Comparison of ENCODE assay signal across 21 cellular contexts in the genomic region with DNA sequence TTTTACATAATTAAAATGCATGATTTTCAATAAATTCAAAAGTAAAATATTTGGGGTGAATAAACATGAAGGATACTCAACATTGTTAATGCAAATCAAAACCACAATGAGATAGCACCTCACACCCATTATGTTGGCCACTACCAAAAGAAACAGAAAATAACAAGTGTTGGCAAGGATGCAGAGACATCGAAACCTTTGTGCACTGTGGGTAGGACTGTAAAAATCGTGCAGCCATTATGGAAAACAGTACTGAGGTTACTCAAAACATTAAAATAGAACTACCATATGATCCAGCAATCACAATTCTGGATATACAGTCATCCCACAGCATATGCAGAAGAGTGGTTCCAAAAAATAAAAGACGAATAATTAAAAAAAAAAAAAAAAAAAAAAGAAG.
"Had no signal": no experiment of that assay in that cellular context is flagged by ENCODE, and none has a peak within 500 bp of the region (broad histone marks: within the 10 kb centered on the region; RNA-seq: fewer than 3 reads in every experiment).

No MANE protein-coding gene starts in this region.

- ATAC-seq: T-helper 17 cell, WTC11 had no signal

- H3K4me3 Mint-ChIP-seq: activated CD4-positive, alpha-beta memory T cell treated with anti-CD3 and anti-CD28 coated beads for 36 hours; activated CD4-positive, alpha-beta T cell treated with anti-CD3 and anti-CD28 coated beads, Interleukin-2, amount 10 ng/mL, durations not matched to agents 24 days and 14 days; brain; T-helper 17 cell; WTC11 had no signal

- H3K27me3 Mint-ChIP-seq: activated CD4-positive, alpha-beta memory T cell treated with anti-CD3 and anti-CD28 coated beads for 36 hours; activated CD4-positive, alpha-beta T cell treated with anti-CD3 and anti-CD28 coated beads, Interleukin-2, amount 10 ng/mL, durations not matched to agents 24 days and 14 days; brain; T-helper 17 cell had no signal

- DNase-seq: activated CD4-positive, alpha-beta memory T cell treated with anti-CD3 and anti-CD28 coated beads for 36 hours; activated CD4-positive, alpha-beta T cell treated with anti-CD3 and anti-CD28 coated beads, Interleukin-2, amount 10 ng/mL, durations not matched to agents 24 days and 14 days; activated CD4-positive, CD25-positive, alpha-beta regulatory T cell treated with anti-CD3 and anti-CD28 coated beads, Interleukin-2, amount 50 U/mL, for 72 hours; activated CD8-positive, alpha-beta memory T cell treated with anti-CD3 and anti-CD28 coated beads for 24 hours; activated gamma-delta T cell treated with Interleukin-2 at 50 U/mL for 16 hours; activated naive CD4-positive, alpha-beta T cell treated with anti-CD3 and anti-CD28 coated beads, Interleukin-2, amount 50 U/mL, for 16 hours; activated T-cell treated with anti-CD3 and anti-CD28 coated beads, Interleukin-2, amount 50 U/mL, for 1 hour; amygdala; KBM-7; NCI-H1048; NCI-H146; NCI-H187 treated with DMSO at 0.1 percent for 48 hours; NCI-H2081 treated with DMSO at 0.1 percent for 48 hours; NCI-H446; NCI-H524; SIG-M5; T-helper 17 cell; T-helper 9 cell had no signal

- H3K27ac Mint-ChIP-seq: activated CD4-positive, alpha-beta memory T cell treated with anti-CD3 and anti-CD28 coated beads for 36 hours; activated T-helper 2 cell treated with anti-CD3 and anti-CD28 coated beads, Interferon-gamma antibody, Interleukin-2, Interleukin-4, amounts not matched to agents 10 μg/mL and 5 μg/mL and 100 μg/mL, durations not matched to agents 14 hours and 24 hours and 36 hours; brain; T-helper 17 cell; WTC11 had no signal
